ENCODE assay signal across 1 cellular context in the genomic region with DNA sequence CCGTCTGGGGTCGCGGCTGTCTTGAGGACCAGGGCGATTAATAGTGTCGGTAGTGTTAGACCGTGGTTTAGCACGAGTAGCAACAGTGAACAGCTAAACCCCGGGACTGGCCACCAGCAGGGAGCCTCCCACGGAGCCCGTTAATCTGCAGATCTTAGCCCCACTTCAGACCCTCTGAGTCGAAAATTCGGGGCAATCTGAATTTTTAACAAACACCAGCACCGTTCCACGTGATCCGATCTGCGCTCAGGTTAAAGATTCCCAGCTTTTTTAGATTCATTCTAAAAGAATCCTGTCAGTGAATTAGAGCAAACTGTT.
TF ChIP-seq lines count a peak whose summit lies in the region.

No MANE protein-coding gene starts in this region.

TF ChIP-seq in K562, 482 proteins besides CTCF, POLR2A, EP300 and RAD21 (continued from another document and continues in another):
- TF ChIP-seq ZNF449 (CRISPR knock-in tag; IDR thresholded peaks at IDR 0.05) (no peak), ZNF699 (CRISPR knock-in tag; IDR thresholded peaks at IDR 0.05; ENCODE audit: insufficient replicate concordance) (no peak), BRD9 (IDR thresholded peaks at IDR 0.05; ENCODE audit: low read depth, partially characterized antibody) (no peak), PCBP1 (IDR thresholded peaks at IDR 0.05; ENCODE audit: low read depth, low read length, poor library complexity, severe bottlenecking) (no peak), YY1 (IDR thresholded peaks at IDR 0.05; ENCODE audit: borderline replicate concordance in 1 of 3, control insufficient read depth in 1 of 3, extremely low read depth in 1 of 3, insufficient read depth in 3 of 3, insufficient read length in 1 of 3, insufficient replicate concordance in 2 of 3, low read depth in 1 of 3, low read length in 2 of 3) (no peak), DMBX1 (CRISPR knock-in tag; IDR thresholded peaks at IDR 0.05; ENCODE audit: borderline replicate concordance) (peak; percentile 38; the same call in 1 of the 2 replicates), E4F1 (CRISPR knock-in tag; IDR thresholded peaks at IDR 0.05; ENCODE audit: borderline replicate concordance) (no peak), KDM5B (IDR thresholded peaks at IDR 0.05; ENCODE audit: insufficient replicate concordance, low read depth, low read length) (peak; percentile 42), CREB5 (CRISPR knock-in tag; IDR thresholded peaks at IDR 0.05) (no peak), PRDM10 (IDR thresholded peaks at IDR 0.05; ENCODE audit: partially characterized antibody) (no peak), CREB3 (tag; conservative IDR thresholded peaks at IDR 0.05; ENCODE audit: low read depth) (0 out of 2 replicates have a peak, but pooled peaks have one; percentile 48), COPS2 (conservative IDR thresholded peaks at IDR 0.05) (no peak), NR1H2 (CRISPR knock-in tag; IDR thresholded peaks at IDR 0.05) (no peak), CXXC5 (CRISPR knock-in tag; IDR thresholded peaks at IDR 0.05) (no peak), ZNF589 (CRISPR knock-in tag; IDR thresholded peaks at IDR 0.05; ENCODE audit: low read depth) (no peak), ATF4 (CRISPR knock-in tag; IDR thresholded peaks at IDR 0.05) (no peak), HDAC8 (tag; IDR thresholded peaks at IDR 0.05) (no peak), ZNF134 (CRISPR knock-in tag; conservative IDR thresholded peaks at IDR 0.05) (no peak), ZNF121 (CRISPR knock-in tag; conservative IDR thresholded peaks at IDR 0.05) (no peak), HIVEP1 (CRISPR knock-in tag; IDR thresholded peaks at IDR 0.05) (no peak), GTF2E2 (tag; IDR thresholded peaks at IDR 0.05) (no peak), TAF15 (IDR thresholded peaks at IDR 0.05; ENCODE audit: low read depth, low read length) (no peak), ERF (CRISPR knock-in tag; IDR thresholded peaks at IDR 0.05) (no peak), ZNF609 (CRISPR knock-in tag; IDR thresholded peaks at IDR 0.05; ENCODE audit: borderline replicate concordance) (no peak), PHF20 (IDR thresholded peaks at IDR 0.05; ENCODE audit: partially characterized antibody) (no peak), GATA2 (CRISPR knock-in tag; IDR thresholded peaks at IDR 0.05) (0 out of 2 replicates have a peak, but pooled peaks have one; percentile 18), ZNF507 (tag; conservative IDR thresholded peaks at IDR 0.05) (no peak), MAFF (IDR thresholded peaks at IDR 0.05; ENCODE audit: low read length) (no peak), ZNF518B (CRISPR knock-in tag; IDR thresholded peaks at IDR 0.05) (no peak), MAZ (CRISPR knock-in tag; conservative IDR thresholded peaks at IDR 0.05 in 1 of 2, IDR thresholded peaks at IDR 0.05 in 1 of 2) (no peak), NR2C1 (IDR thresholded peaks at IDR 0.05) (no peak), NR2C1 (tag; IDR thresholded peaks at IDR 0.05) (no peak)
- TF ChIP-seq, protein P1, sequence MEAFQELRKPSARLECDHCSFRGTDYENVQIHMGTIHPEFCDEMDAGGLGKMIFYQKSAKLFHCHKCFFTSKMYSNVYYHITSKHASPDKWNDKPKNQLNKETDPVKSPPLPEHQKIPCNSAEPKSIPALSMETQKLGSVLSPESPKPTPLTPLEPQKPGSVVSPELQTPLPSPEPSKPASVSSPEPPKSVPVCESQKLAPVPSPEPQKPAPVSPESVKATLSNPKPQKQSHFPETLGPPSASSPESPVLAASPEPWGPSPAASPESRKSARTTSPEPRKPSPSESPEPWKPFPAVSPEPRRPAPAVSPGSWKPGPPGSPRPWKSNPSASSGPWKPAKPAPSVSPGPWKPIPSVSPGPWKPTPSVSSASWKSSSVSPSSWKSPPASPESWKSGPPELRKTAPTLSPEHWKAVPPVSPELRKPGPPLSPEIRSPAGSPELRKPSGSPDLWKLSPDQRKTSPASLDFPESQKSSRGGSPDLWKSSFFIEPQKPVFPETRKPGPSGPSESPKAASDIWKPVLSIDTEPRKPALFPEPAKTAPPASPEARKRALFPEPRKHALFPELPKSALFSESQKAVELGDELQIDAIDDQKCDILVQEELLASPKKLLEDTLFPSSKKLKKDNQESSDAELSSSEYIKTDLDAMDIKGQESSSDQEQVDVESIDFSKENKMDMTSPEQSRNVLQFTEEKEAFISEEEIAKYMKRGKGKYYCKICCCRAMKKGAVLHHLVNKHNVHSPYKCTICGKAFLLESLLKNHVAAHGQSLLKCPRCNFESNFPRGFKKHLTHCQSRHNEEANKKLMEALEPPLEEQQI (IDR thresholded peaks at IDR 0.05): no peak
